16 cellular contexts compared by ENCODE assay signal in the genomic region with DNA sequence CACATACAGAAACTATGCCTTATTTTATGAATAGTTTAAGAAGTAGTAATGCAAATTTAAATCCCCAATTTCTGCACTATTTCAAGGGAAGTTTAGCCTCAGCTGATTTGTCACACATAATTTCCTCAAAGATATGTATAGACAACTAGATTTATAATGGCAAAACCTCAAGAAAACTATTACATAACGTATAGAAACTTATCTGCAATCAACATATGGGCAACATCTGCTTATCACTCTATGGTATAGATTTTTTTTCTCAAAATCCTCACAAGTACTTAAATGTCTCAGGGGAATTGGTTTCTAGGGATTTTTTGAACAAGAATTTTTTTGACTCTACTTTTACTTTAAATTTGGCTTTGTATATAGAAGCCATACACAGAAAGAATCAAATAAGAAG. TPM values are rescaled to one million over a fixed set of nuclear protein-coding genes. Genes with fewer than 3 reads are reported as not detected.
DNase-seq lines count a peak whose midpoint lies in the region; ATAC-seq and TF ChIP-seq lines count a peak whose summit lies in the region.
"Had no signal": no experiment of that assay in that cellular context is flagged by ENCODE, and none has a peak within 500 bp of the region (broad histone marks: within the 10 kb centered on the region; RNA-seq: fewer than 3 reads in every experiment).

No MANE protein-coding gene starts in this region.

- H3K4me1 ChIP-seq in colonic mucosa = no peaks in the 10 kb centered on the region
- no peaks in the 10 kb centered on the region for H3K4me1 ChIP-seq in vagina
- H3K4me1 ChIP-seq: A549 had no signal

- H3K27me3 ChIP-seq in colonic mucosa (no peaks in the 10 kb centered on the region), vagina (no peaks in the 10 kb centered on the region)

- H3K9ac ChIP-seq in colonic mucosa (ENCODE audit: low read depth in 2 of 2, low read length in 2 of 2) = no peak overlapping the region
- H3K9ac ChIP-seq: KMS-11 had no signal

- intact Hi-C loops in colonic mucosa (cut with DNase I) = no loop called here
- intact Hi-C loops in vagina (cut with DNase I) = no loop called here

- no peak for TF ChIP-seq POLR2A in vagina (IDR thresholded peaks at IDR 0.05)

- H3K4me3 ChIP-seq in colonic mucosa (no peak overlapping the region), vagina (no peak overlapping the region)
- H3K4me3 ChIP-seq: A549 had no signal

- H3K36me3 ChIP-seq in colonic mucosa = no peaks in the 10 kb centered on the region
- H3K36me3 ChIP-seq in vagina = no peaks in the 10 kb centered on the region

- no peak for TF ChIP-seq CTCF in colonic mucosa (IDR thresholded peaks at IDR 0.05)
- TF ChIP-seq CTCF in vagina (IDR thresholded peaks at IDR 0.05) = no peak

- H3K9me3 ChIP-seq in colonic mucosa (no peaks in the 10 kb centered on the region), vagina (no peaks in the 10 kb centered on the region)
- H3K9me3 ChIP-seq: A549 had no signal

- DNase-seq in DMS 273 (lab: John Stamatoyannopoulos, UW; ENCODE audit: unreplicated experiment) = peak; percentile 28
- DNase-seq in NCI-H2171 (lab: John Stamatoyannopoulos, UW) = peak; percentile 60
- peak; percentile 66 for DNase-seq in OCI-M1 (lab: John Stamatoyannopoulos, UW)
- DNase-seq in fibroblast of peridontal ligament (ENCODE audit: extremely low read depth) = peak; percentile 15
- DNase-seq in colonic mucosa = no peak
- no peak for DNase-seq in vagina (ENCODE audit: extremely low spot score in 2 of 2)
- DNase-seq: Calu3, NCI-H1417 treated with DMSO at 0.1 percent for 48 hours, NCI-H2029 treated with DMSO at 0.1 percent for 48 hours, NCI-H2227 treated with DMSO at 0.1 percent for 48 hours, NCI-H526 treated with DMSO at 0.1 percent for 48 hours, SHP77 treated with DMSO at 0.1 percent for 48 hours had no signal

- H3K27ac ChIP-seq in colonic mucosa = no peak overlapping the region
- no peak overlapping the region for H3K27ac ChIP-seq in vagina
- H3K27ac ChIP-seq: A549, KMS-11 had no signal

- no peak for ATAC-seq in GM18511 (IDR thresholded peaks at IDR 0.05; ENCODE audit: unreplicated experiment)
- no peak for ATAC-seq in GM19397 (IDR thresholded peaks at IDR 0.05; ENCODE audit: unreplicated experiment)
- ATAC-seq: A549 had no signal

RNA-seq across cellular contexts. Expression of a gene that starts 7.7 kb away (rescaled TPM):
- total RNA-seq in colonic mucosa (1 to 10 TPM; 1.0 to 1.4 TPM), vagina (29.2 TPM)

Comparison
In these comparisons a context has a peak if more than half of its experiments do, and no peak if none do; other contexts are left out.
1. DNase-seq: peak in DMS 273 (single experiment), NCI-H2171 (single experiment), OCI-M1 (single experiment) and fibroblast of peridontal ligament (single experiment); none in colonic mucosa (single experiment) and vagina (0 of 2).
2. RNA of a gene that starts 7.7 kb away (total RNA-seq): 29.2 TPM in vagina (single experiment); 1.0 to 1.4 TPM in colonic mucosa; every median in the first group is over 10 times any median in the second.